ENCODE assay signal across 8 cellular contexts in genomic region chr16:52532384-52532783, GRCh38.
"Had no signal": no experiment of that assay in that cellular context is flagged by ENCODE, and none has a peak within 500 bp of the region (broad histone marks: within the 10 kb centered on the region; RNA-seq: fewer than 3 reads in every experiment).

No MANE protein-coding gene starts in this region.

- H2AFZ ChIP-seq: GM23338 had no signal

- H3K9me3 Mint-ChIP-seq: GM23338, H9 had no signal

- H3K4me3 ChIP-seq: GM23338 had no signal

- ATAC-seq: GM23338 had no signal

- H3K9ac ChIP-seq: KMS-11 had no signal

- H3K4me2 ChIP-seq: GM23338, KMS-11 had no signal

- FAIRE-seq: H1, H54, HTR-8/SVneo had no signal

- H3K4me3 Mint-ChIP-seq: GM23338, H9 had no signal

- DNase-seq: H9, HCEC 1CT, KBM-7 had no signal

- H3K27ac Mint-ChIP-seq: GM23338, H9 had no signal

- H3K27ac ChIP-seq: KMS-11 had no signal
